In the genomic region with DNA sequence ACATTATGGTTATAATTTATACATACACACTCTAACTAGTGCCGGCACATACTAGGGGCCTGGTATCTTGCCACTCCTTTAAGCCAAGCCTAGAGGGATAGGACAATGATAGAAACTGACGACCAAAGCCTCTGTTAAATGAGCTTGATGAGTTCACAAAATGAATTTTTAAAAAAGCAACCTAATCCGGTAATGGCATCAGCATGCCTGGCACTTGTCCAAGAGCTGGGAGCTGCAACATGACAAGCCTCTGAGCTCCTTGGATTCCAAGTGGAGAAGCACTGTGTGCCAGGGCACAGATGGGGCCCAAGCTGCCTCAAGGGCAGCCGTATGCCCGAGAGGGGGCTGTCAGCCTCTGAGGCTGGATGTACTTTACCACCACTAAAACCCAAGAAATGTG, we compare ENCODE assay signal across 9 cellular contexts. TPM values are rescaled to one million over a fixed set of nuclear protein-coding genes. Genes with fewer than 3 reads are reported as not detected.
DNase-seq lines count a peak whose midpoint lies in the region; ATAC-seq, FAIRE-seq and TF ChIP-seq lines count a peak whose summit lies in the region.
"Had no signal": no experiment of that assay in that cellular context is flagged by ENCODE, and none has a peak within 500 bp of the region (broad histone marks: within the 10 kb centered on the region; RNA-seq: fewer than 3 reads in every experiment).

No MANE protein-coding gene starts in this region.

- no peaks in the 10 kb centered on the region for H3K36me3 ChIP-seq in endothelial cell of umbilical vein (ENCODE audit: control insufficient read depth in 2 of 2, extremely low read depth in 1 of 2, insufficient read depth in 2 of 2, low read length in 2 of 2)
- H3K36me3 ChIP-seq: suprapubic skin had no signal

- H3K4me1 Mint-ChIP-seq in osteocyte (ENCODE audit: unreplicated experiment) (peaks cover 61% of the 10 kb centered on the region), endothelial cell (ENCODE audit: unreplicated experiment) (peaks cover 26% of the 10 kb centered on the region)
- peaks cover 6% of the 10 kb centered on the region for H3K4me1 Mint-ChIP-seq in activated CD8-positive, alpha-beta T cell treated with anti-CD3 and anti-CD28 coated beads for 36 hours (ENCODE audit: low read depth)

- H3K4me3 ChIP-seq in endothelial cell of umbilical vein (replicated peaks in 1 of 3; ENCODE audit: insufficient read depth in 1 of 3, low read depth in 1 of 3, low read length in 3 of 3), result no peak overlapping the region
- H3K4me3 ChIP-seq: suprapubic skin had no signal

- dilution Hi-C loops in endothelial cell of umbilical vein (cut with MboI; ENCODE audit: extremely low pct_ligation_motif_present, low sequenced_read_pairs), result no loop called here

- CTCF ChIA-PET in endothelial cell of umbilical vein (lab: Charles Lee), result interaction anchor here (0.6 to 1.6 kb wide), 4 partner anchors 9 to 490 kb away, joined by 3 to 6 read pairs (median 4); no protein-coding TSS in a partner anchor
- CTCF ChIA-PET in activated CD8-positive, alpha-beta T cell treated with anti-CD3 and anti-CD28 coated beads for 36 hours (lab: Charles Lee), result no interaction called here

- H3K4me3 Mint-ChIP-seq in osteocyte (ENCODE audit: unreplicated experiment) (peak overlapping the region; percentile 50), endothelial cell (ENCODE audit: unreplicated experiment) (no peak overlapping the region)
- no peak overlapping the region for H3K4me3 Mint-ChIP-seq in activated CD8-positive, alpha-beta T cell treated with anti-CD3 and anti-CD28 coated beads for 36 hours

- H4K20me1 ChIP-seq in endothelial cell of umbilical vein (replicated peaks; ENCODE audit: control insufficient read depth, extremely low read depth, insufficient read depth, low read length), result no peaks in the 10 kb centered on the region

- H3K9me3 Mint-ChIP-seq in osteocyte (ENCODE audit: unreplicated experiment) (no peaks in the 10 kb centered on the region), endothelial cell (ENCODE audit: unreplicated experiment) (no peaks in the 10 kb centered on the region)
- H3K9me3 Mint-ChIP-seq in activated CD8-positive, alpha-beta T cell treated with anti-CD3 and anti-CD28 coated beads for 36 hours, result no peaks in the 10 kb centered on the region

- POLR2A ChIA-PET in endothelial cell of umbilical vein (lab: Charles Lee), result interaction anchor here (2.7 kb wide), 1 partner anchor 10 kb away, joined by 15 read pairs; the partner anchor contains the start of gene ETV5
- POLR2A ChIA-PET in activated CD8-positive, alpha-beta T cell treated with anti-CD3 and anti-CD28 coated beads for 36 hours (lab: Charles Lee), result no interaction called here

- FAIRE-seq in endothelial cell of umbilical vein (lab: Jason Lieb, UNC), result peak; percentile 31

- no peak for ATAC-seq in activated CD8-positive, alpha-beta T cell treated with anti-CD3 and anti-CD28 coated beads for 36 hours

- H3K27ac Mint-ChIP-seq in osteocyte (ENCODE audit: unreplicated experiment) (peak overlapping the region; percentile 87), endothelial cell (ENCODE audit: unreplicated experiment) (no peak overlapping the region)
- no peak overlapping the region for H3K27ac Mint-ChIP-seq in activated CD8-positive, alpha-beta T cell treated with anti-CD3 and anti-CD28 coated beads for 36 hours

- no peak for TF ChIP-seq CTCF in endothelial cell of umbilical vein (IDR thresholded peaks at IDR 0.05; ENCODE audit: extremely low read depth in 1 of 2, insufficient read depth in 1 of 2, low read depth in 1 of 2, low read length in 2 of 2)
- no peak for TF ChIP-seq CTCF in osteocyte (IDR thresholded peaks at IDR 0.05)
- TF ChIP-seq CTCF in endothelial cell (IDR thresholded peaks at IDR 0.05; ENCODE audit: unreplicated experiment), result no peak
- TF ChIP-seq CTCF in activated CD8-positive, alpha-beta T cell treated with anti-CD3 and anti-CD28 coated beads for 36 hours (IDR thresholded peaks at IDR 0.05), result no peak

- intact Hi-C loops in endothelial cell of umbilical vein (cut with micrococcal nuclease), result no loop called here
- intact Hi-C loops in activated CD8-positive, alpha-beta T cell treated with anti-CD3 and anti-CD28 coated beads for 36 hours (cut with micrococcal nuclease), result loop anchor here (10.0 kb wide), 1 partner anchor 114 kb away; no protein-coding TSS in a partner anchor

- no peak overlapping the region for H3K9ac ChIP-seq in endothelial cell of umbilical vein (replicated peaks; ENCODE audit: extremely low read depth, insufficient read depth, low read length)

- no peak overlapping the region for H3K4me2 ChIP-seq in endothelial cell of umbilical vein (ENCODE audit: insufficient read depth, low read length)

- TF ChIP-seq POLR2A in endothelial cell of umbilical vein (IDR thresholded peaks at IDR 0.05; ENCODE audit: low read depth, low read length), result no peak

- H3K27ac ChIP-seq in endothelial cell of umbilical vein (ENCODE audit: insufficient read depth, low read depth, low read length), result no peak overlapping the region

- DNase-seq in DMS53 (lab: John Stamatoyannopoulos, UW) (peak; percentile 31), NCI-H345 treated with DMSO at 0.1 percent for 48 hours (lab: John Stamatoyannopoulos, UW; ENCODE audit: unreplicated experiment) (peak; percentile 27), endothelial cell of umbilical vein (ENCODE audit: low read depth, low spot score) (peak; percentile 47), osteocyte (ENCODE audit: extremely low spot score, unreplicated experiment) (peak; percentile 89), endothelial cell (ENCODE audit: low spot score) (no peak), T-helper 2 cell (no peak)
- DNase-seq in activated CD8-positive, alpha-beta T cell treated with anti-CD3 and anti-CD28 coated beads for 36 hours, result no peak
- no peak for DNase-seq in effector CD8-positive, alpha-beta T cell (lab: John Stamatoyannopoulos, UW)

- no peaks in the 10 kb centered on the region for H3K79me2 ChIP-seq in endothelial cell of umbilical vein (ENCODE audit: control insufficient read depth, insufficient read depth, low read length)

- no peaks in the 10 kb centered on the region for H3K27me3 Mint-ChIP-seq in osteocyte (ENCODE audit: unreplicated experiment)
- H3K27me3 Mint-ChIP-seq in endothelial cell (ENCODE audit: unreplicated experiment), result peaks cover 2% of the 10 kb centered on the region
- H3K27me3 Mint-ChIP-seq in activated CD8-positive, alpha-beta T cell treated with anti-CD3 and anti-CD28 coated beads for 36 hours, result peaks cover 55% of the 10 kb centered on the region

- H3K9me3 ChIP-seq in endothelial cell of umbilical vein (replicated peaks; ENCODE audit: control insufficient read depth, insufficient read depth, low read length), result no peaks in the 10 kb centered on the region
- H3K9me3 ChIP-seq: suprapubic skin had no signal

- no TSS peak for BruUV-seq in endothelial cell of umbilical vein (replicated peaks; lab: Mats Ljungman, UMichigan)

- H2AFZ ChIP-seq in endothelial cell of umbilical vein (ENCODE audit: low read depth, low read length), result no peak overlapping the region

- peaks cover 13% of the 10 kb centered on the region for H3K4me1 ChIP-seq in endothelial cell of umbilical vein (ENCODE audit: control insufficient read depth, extremely low read depth, insufficient read depth, low read length)

- no peaks in the 10 kb centered on the region for H3K27me3 ChIP-seq in endothelial cell of umbilical vein (ENCODE audit: control insufficient read depth in 2 of 2, insufficient read depth in 2 of 2, low read length in 2 of 2)
- H3K27me3 ChIP-seq: suprapubic skin had no signal

- H3K36me3 Mint-ChIP-seq in osteocyte (ENCODE audit: unreplicated experiment) (peaks cover 21% of the 10 kb centered on the region), endothelial cell (ENCODE audit: low read depth, unreplicated experiment) (peaks cover 11% of the 10 kb centered on the region)
- no peaks in the 10 kb centered on the region for H3K36me3 Mint-ChIP-seq in activated CD8-positive, alpha-beta T cell treated with anti-CD3 and anti-CD28 coated beads for 36 hours (ENCODE audit: low read depth)

- no peaks in the 10 kb centered on the region for H3K9me1 ChIP-seq in endothelial cell of umbilical vein (replicated peaks; ENCODE audit: control insufficient read depth, extremely low read depth, insufficient read depth, low read length)

TF ChIP-seq in endothelial cell of umbilical vein, 7 proteins besides CTCF, POLR2A, EP300 and RAD21:
- no peak for TF ChIP-seq FOS (IDR thresholded peaks at IDR 0.05; ENCODE audit: borderline replicate concordance, insufficient read depth, low read length)
- no peak for TF ChIP-seq MYC (IDR thresholded peaks at IDR 0.05; ENCODE audit: low read depth, low read length)
- no peak for TF ChIP-seq GATA2 (IDR thresholded peaks at IDR 0.05; ENCODE audit: insufficient read depth, insufficient read length, low read depth, low read length)

RNA-seq across cellular contexts. Expression of gene ETV5, which starts 9.7 kb away (rescaled TPM):
- total RNA-seq in endothelial cell of umbilical vein (40.9 and 43.4 TPM in 2 replicates), osteocyte (58.4 and 63.6 TPM in 2 replicates), endothelial cell (ENCODE audit: unreplicated experiment) (40.6 TPM)
- 6.9 and 8.8 TPM in 2 replicates for polyA plus RNA-seq in endothelial cell of umbilical vein
- polyA plus RNA-seq in endothelial cell of umbilical vein (2011; cell fraction: cytosol; rRNA removed), result 10.6 and 12.8 TPM in 2 replicates
- polyA plus RNA-seq in endothelial cell of umbilical vein (2011; cell fraction: nucleus; rRNA removed), result 12.2 and 17.7 TPM in 2 replicates
- polyA plus RNA-seq in endothelial cell of umbilical vein (2012), result 25.6 and 35.6 TPM in 2 replicates
- polyA minus RNA-seq in endothelial cell of umbilical vein, result 14.2 and 18.0 TPM in 2 replicates
- polyA minus RNA-seq in endothelial cell of umbilical vein (2011; cell fraction: cytosol; rRNA and poly(A)+ RNA removed), result 2.9 TPM
- 12.3 and 18.7 TPM in 2 replicates for polyA minus RNA-seq in endothelial cell of umbilical vein (2011; cell fraction: nucleus; rRNA and poly(A)+ RNA removed)
- 1 to 10 TPM in 1 of 2 experiments, under 1 TPM in 1; 0.68 to 1.4 TPM for total RNA-seq in activated CD8-positive, alpha-beta T cell treated with anti-CD3 and anti-CD28 coated beads for 36 hours

Comparison
In these comparisons a context has a peak if more than half of its experiments do, and no peak if none do; other contexts are left out.
1. DNase-seq: peak in DMS53 (single experiment), NCI-H345 treated with DMSO at 0.1 percent for 48 hours (single experiment), endothelial cell of umbilical vein (single experiment) and osteocyte (single experiment); none in endothelial cell (single experiment), T-helper 2 cell (0 of 5), activated CD8-positive, alpha-beta T cell treated with anti-CD3 and anti-CD28 coated beads for 36 hours (single experiment) and effector CD8-positive, alpha-beta T cell (single experiment).
2. RNA of gene ETV5, which starts 9.7 kb away (total RNA-seq): 58.4 to 63.6 TPM in osteocyte, 40.9 to 43.4 TPM in endothelial cell of umbilical vein and 40.6 TPM in endothelial cell (single experiment); 0.68 to 1.4 TPM in activated CD8-positive, alpha-beta T cell treated with anti-CD3 and anti-CD28 coated beads for 36 hours; every median in the first group is over 10 times any median in the second.